ENCODE assay signal across 2 cellular contexts in the genomic region with DNA sequence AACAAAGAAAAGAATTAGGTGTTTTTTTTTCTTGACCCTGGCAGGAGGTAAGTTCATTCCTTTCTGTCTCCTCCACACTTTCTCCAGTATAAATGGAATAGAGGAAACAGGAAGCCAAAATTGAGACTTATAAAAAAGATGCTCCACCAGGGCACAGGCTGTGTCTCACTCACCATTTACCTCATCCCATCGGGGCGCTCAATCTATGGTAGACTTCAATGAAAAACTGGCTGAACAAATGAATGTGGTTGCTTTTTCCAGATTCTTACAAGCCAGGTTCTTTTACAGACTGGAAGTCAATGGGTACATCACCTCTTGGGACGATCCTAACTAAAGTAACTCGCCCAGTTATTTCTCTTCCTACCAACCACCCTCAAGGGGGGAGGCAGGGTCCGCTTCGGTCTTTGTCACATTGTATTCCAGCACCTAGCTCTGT.
TF ChIP-seq lines count a peak whose summit lies in the region.

No MANE protein-coding gene starts in this region.

TF ChIP-seq in HCT116, 20 proteins besides CTCF, POLR2A, EP300 and RAD21:
- TF ChIP-seq EZH2phosphoT487 (IDR thresholded peaks at IDR 0.05; ENCODE audit: borderline replicate concordance), result no peak
- no peak for TF ChIP-seq SP1 (IDR thresholded peaks at IDR 0.05; ENCODE audit: low read depth)
- TF ChIP-seq MAX (IDR thresholded peaks at IDR 0.05), result no peak
- TF ChIP-seq EGR1 (IDR thresholded peaks at IDR 0.05; ENCODE audit: low read depth), result no peak
- no peak for TF ChIP-seq ELF1 (IDR thresholded peaks at IDR 0.05; ENCODE audit: borderline replicate concordance, low read depth)
- TF ChIP-seq, protein P1, sequence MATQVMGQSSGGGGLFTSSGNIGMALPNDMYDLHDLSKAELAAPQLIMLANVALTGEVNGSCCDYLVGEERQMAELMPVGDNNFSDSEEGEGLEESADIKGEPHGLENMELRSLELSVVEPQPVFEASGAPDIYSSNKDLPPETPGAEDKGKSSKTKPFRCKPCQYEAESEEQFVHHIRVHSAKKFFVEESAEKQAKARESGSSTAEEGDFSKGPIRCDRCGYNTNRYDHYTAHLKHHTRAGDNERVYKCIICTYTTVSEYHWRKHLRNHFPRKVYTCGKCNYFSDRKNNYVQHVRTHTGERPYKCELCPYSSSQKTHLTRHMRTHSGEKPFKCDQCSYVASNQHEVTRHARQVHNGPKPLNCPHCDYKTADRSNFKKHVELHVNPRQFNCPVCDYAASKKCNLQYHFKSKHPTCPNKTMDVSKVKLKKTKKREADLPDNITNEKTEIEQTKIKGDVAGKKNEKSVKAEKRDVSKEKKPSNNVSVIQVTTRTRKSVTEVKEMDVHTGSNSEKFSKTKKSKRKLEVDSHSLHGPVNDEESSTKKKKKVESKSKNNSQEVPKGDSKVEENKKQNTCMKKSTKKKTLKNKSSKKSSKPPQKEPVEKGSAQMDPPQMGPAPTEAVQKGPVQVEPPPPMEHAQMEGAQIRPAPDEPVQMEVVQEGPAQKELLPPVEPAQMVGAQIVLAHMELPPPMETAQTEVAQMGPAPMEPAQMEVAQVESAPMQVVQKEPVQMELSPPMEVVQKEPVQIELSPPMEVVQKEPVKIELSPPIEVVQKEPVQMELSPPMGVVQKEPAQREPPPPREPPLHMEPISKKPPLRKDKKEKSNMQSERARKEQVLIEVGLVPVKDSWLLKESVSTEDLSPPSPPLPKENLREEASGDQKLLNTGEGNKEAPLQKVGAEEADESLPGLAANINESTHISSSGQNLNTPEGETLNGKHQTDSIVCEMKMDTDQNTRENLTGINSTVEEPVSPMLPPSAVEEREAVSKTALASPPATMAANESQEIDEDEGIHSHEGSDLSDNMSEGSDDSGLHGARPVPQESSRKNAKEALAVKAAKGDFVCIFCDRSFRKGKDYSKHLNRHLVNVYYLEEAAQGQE (IDR thresholded peaks at IDR 0.05; ENCODE audit: low read depth), result no peak
- no peak for TF ChIP-seq TCF7L2 (IDR thresholded peaks at IDR 0.05; ENCODE audit: borderline replicate concordance, extremely low read depth, insufficient read depth, insufficient read length)
- no peak for TF ChIP-seq YY1 (IDR thresholded peaks at IDR 0.05; ENCODE audit: extremely low read depth, insufficient replicate concordance, low read depth, low read length)
- TF ChIP-seq, protein P2, sequence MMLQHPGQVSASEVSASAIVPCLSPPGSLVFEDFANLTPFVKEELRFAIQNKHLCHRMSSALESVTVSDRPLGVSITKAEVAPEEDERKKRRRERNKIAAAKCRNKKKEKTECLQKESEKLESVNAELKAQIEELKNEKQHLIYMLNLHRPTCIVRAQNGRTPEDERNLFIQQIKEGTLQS (IDR thresholded peaks at IDR 0.05), result no peak
- no peak for TF ChIP-seq ZBTB33 (IDR thresholded peaks at IDR 0.05; ENCODE audit: extremely low read depth, insufficient replicate concordance, low read length)
- no peak for TF ChIP-seq SRF (IDR thresholded peaks at IDR 0.05; ENCODE audit: low read depth)
- TF ChIP-seq ZNF274 (IDR thresholded peaks at IDR 0.05; ENCODE audit: low read depth, low read length), result no peak
- TF ChIP-seq CEBPB (IDR thresholded peaks at IDR 0.05; ENCODE audit: low read depth), result no peak

TF ChIP-seq in H1, 55 proteins besides CTCF, POLR2A, EP300 and RAD21:
- no peak for TF ChIP-seq CBX8 (IDR thresholded peaks at IDR 0.05; ENCODE audit: borderline replicate concordance, low read depth, low read length)
- no peak for TF ChIP-seq KDM5A (IDR thresholded peaks at IDR 0.05; ENCODE audit: low read length)
- TF ChIP-seq RBBP5 (IDR thresholded peaks at IDR 0.05; ENCODE audit: borderline replicate concordance, low read depth, low read length), result no peak
TF ChIP-seq in H1: peak in this region for 0.
